1 cellular context compared by ENCODE assay signal in the genomic region with DNA sequence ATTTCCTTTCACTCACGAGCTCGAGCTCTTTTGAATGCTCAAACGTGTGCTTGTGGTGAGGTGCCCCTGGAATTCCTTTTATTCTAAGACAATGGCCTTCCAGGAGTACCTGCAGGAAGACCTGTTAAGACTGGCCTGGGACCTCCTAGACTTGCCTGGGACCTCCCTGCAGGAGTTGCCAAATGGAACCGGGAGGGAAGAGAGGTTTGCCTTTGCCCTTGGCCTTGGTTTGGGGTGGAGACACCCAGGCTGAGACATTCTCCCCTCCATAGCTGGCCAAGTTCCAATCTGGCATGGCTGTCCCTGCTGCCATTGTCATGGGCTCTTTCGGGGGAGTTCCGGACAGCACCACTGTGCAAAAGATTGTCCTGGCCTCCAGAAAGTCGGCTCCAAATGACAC.
TF ChIP-seq lines count a peak whose summit lies in the region.

No MANE protein-coding gene starts in this region.

TF ChIP-seq in IMR-90, 13 proteins besides CTCF, POLR2A, EP300 and RAD21 (continued from another document):
- no peak for TF ChIP-seq RCOR1 (IDR thresholded peaks at IDR 0.05; ENCODE audit: insufficient replicate concordance, low read length)
- TF ChIP-seq BHLHE40 (IDR thresholded peaks at IDR 0.05; ENCODE audit: low read depth, low read length), result no peak
- no peak for TF ChIP-seq MXI1 (IDR thresholded peaks at IDR 0.05; ENCODE audit: borderline replicate concordance, low read depth, low read length)
- TF ChIP-seq MAZ (IDR thresholded peaks at IDR 0.05; ENCODE audit: borderline replicate concordance, low read depth, low read length), result no peak
- no peak for TF ChIP-seq MAFK (IDR thresholded peaks at IDR 0.05; ENCODE audit: low read depth, low read length)
- no peak for TF ChIP-seq ELK1 (IDR thresholded peaks at IDR 0.05; ENCODE audit: borderline replicate concordance, low read depth, low read length)
- no peak for TF ChIP-seq SMC3 (IDR thresholded peaks at IDR 0.05; ENCODE audit: low read depth, low read length)
- TF ChIP-seq CHD1 (IDR thresholded peaks at IDR 0.05; ENCODE audit: low read depth, low read length), result no peak
- TF ChIP-seq NFE2L2 (IDR thresholded peaks at IDR 0.05; ENCODE audit: low read depth, low read length), result no peak
